9 cellular contexts compared by ENCODE assay signal in genomic region chr22:36365020-36365411, GRCh38. TPM values are rescaled to one million over a fixed set of nuclear protein-coding genes. Genes with fewer than 3 reads are reported as not detected.
DNase-seq lines count a peak whose midpoint lies in the region; ATAC-seq and TF ChIP-seq lines count a peak whose summit lies in the region.
"Had no signal": no experiment of that assay in that cellular context is flagged by ENCODE, and none has a peak within 500 bp of the region (broad histone marks: within the 10 kb centered on the region; RNA-seq: fewer than 3 reads in every experiment).

No MANE protein-coding gene starts in this region.

- H2BK20ac ChIP-seq in IMR-90 (ENCODE audit: low read depth, low read length) = peak overlapping the region; percentile 64; the same call in 1 of the 2 replicates

- H2AFZ ChIP-seq in IMR-90 (replicated peaks; ENCODE audit: low read length, poor library complexity) = peak overlapping the region; percentile 38

- H3K14ac ChIP-seq in IMR-90 (replicated peaks; ENCODE audit: low read depth, low read length) = peak overlapping the region; percentile 80

- peak overlapping the region; percentile 59; the same call in 1 of the 2 replicates for H3K56ac ChIP-seq in IMR-90 (ENCODE audit: extremely low read depth, insufficient read depth, low read length)

- dilution Hi-C loops in IMR-90 (cut with HindIII; ENCODE audit: low sequenced_read_pairs, unreplicated experiment) = no loop called here

- peak overlapping the region; percentile 92 for H3K27ac ChIP-seq in IMR-90 (ENCODE audit: insufficient read depth, low read length)
- H3K27ac ChIP-seq in effector memory CD4-positive, alpha-beta T cell (ENCODE audit: insufficient read depth, low read length, poor library complexity, severe bottlenecking) = peak overlapping the region; percentile 91
- H3K27ac ChIP-seq: HL-60 had no signal

- peak overlapping the region; percentile 7 for H3K4me2 ChIP-seq in IMR-90 (ENCODE audit: low read depth, low read length)

- H2BK15ac ChIP-seq in IMR-90 (ENCODE audit: low read depth, low read length) = no peak overlapping the region; the same call in 2 of the 3 replicates

- 0% methylated on average over 1 of the region's 9 CpGs; no CpG with 5 or more reads in 1 of the 2 experiments for WGBS in IMR-90 (ENCODE audit: extremely low coverage in 2 of 2, insufficient read length in 1 of 2), 2 experiments

- H4K8ac ChIP-seq in IMR-90 (ENCODE audit: low read depth in 2 of 2, low read length in 2 of 2) = peak overlapping the region in 1 of 2 experiments; percentile 76; a peak in 3 of 4 replicates

- peak overlapping the region; percentile 85 for H3K27ac Mint-ChIP-seq in activated CD4-positive, alpha-beta memory T cell treated with anti-CD3 and anti-CD28 coated beads, Interleukin-2, amount 10 ng/mL, durations not matched to agents 7 days and 5 days
- no peak overlapping the region for H3K27ac Mint-ChIP-seq in neural crest cell (ENCODE audit: unreplicated experiment)

- no peaks in the 10 kb centered on the region for H3K9me3 Mint-ChIP-seq in activated CD4-positive, alpha-beta memory T cell treated with anti-CD3 and anti-CD28 coated beads, Interleukin-2, amount 10 ng/mL, durations not matched to agents 7 days and 5 days
- no peaks in the 10 kb centered on the region for H3K9me3 Mint-ChIP-seq in neural crest cell

- no peak overlapping the region; the same call in 1 of the 2 replicates for H3K18ac ChIP-seq in IMR-90 (ENCODE audit: low read depth, low read length)

- H4K20me1 ChIP-seq in IMR-90 (ENCODE audit: insufficient read depth, low read length) = peaks cover 100% of the 10 kb centered on the region

- no peaks in the 10 kb centered on the region for H3K27me3 Mint-ChIP-seq in activated CD4-positive, alpha-beta memory T cell treated with anti-CD3 and anti-CD28 coated beads, Interleukin-2, amount 10 ng/mL, durations not matched to agents 7 days and 5 days
- H3K27me3 Mint-ChIP-seq in neural crest cell (ENCODE audit: low read depth) = no peaks in the 10 kb centered on the region

- in situ Hi-C loops in Caki2 (cut with HindIII; ENCODE audit: low pct_unique_long_range_greater_than_20kb, low sequenced_read_pairs) = no loop called here
- in situ Hi-C loops in IMR-90 (cut with MboI; ENCODE audit: low sequenced_read_pairs) = no loop called here

- CTCF ChIA-PET in IMR-90 (lab: Yijun Ruan, JAX) = interaction anchor here (1.1 kb wide), 1 partner anchor 106 kb away, joined by 4 read pairs; no protein-coding TSS in a partner anchor
- CTCF ChIA-PET in activated CD4-positive, alpha-beta memory T cell treated with anti-CD3 and anti-CD28 coated beads, Interleukin-2, amount 10 ng/mL, durations not matched to agents 7 days and 5 days (lab: Charles Lee) = interaction anchor here (0.6 to 2.2 kb wide), 17 partner anchors 8 to 125 kb away, joined by 3 to 31 read pairs (median 5); partner anchors contain the start of genes APOL2 and MYH9

- H4K91ac ChIP-seq in IMR-90 (ENCODE audit: insufficient read depth, low read depth, low read length) = peak overlapping the region; percentile 66

- POLR2A ChIA-PET in IMR-90 (lab: Charles Lee; ENCODE audit: unreplicated experiment) = interaction anchor here (0.8 to 1.1 kb wide), 2 partner anchors 12 to 20 kb away, joined by 3 to 5 read pairs; no protein-coding TSS in a partner anchor
- POLR2A ChIA-PET in activated CD4-positive, alpha-beta memory T cell treated with anti-CD3 and anti-CD28 coated beads, Interleukin-2, amount 10 ng/mL, durations not matched to agents 7 days and 5 days (lab: Charles Lee) = interaction anchor here (0.8 to 23.7 kb wide), 15 partner anchors 9 to 117 kb away, joined by 3 to 355 read pairs (median 6); partner anchors contain the start of gene MYH9

- peak overlapping the region; percentile 51 for H3K4me3 Mint-ChIP-seq in activated CD4-positive, alpha-beta memory T cell treated with anti-CD3 and anti-CD28 coated beads, Interleukin-2, amount 10 ng/mL, durations not matched to agents 7 days and 5 days
- peak overlapping the region; percentile 68 for H3K4me3 Mint-ChIP-seq in neural crest cell

- no peak for TF ChIP-seq CTCF in IMR-90 (conservative IDR thresholded peaks at IDR 0.05; ENCODE audit: low read depth, low read length)
- TF ChIP-seq CTCF in neural crest cell (conservative IDR thresholded peaks at IDR 0.05) = no peak

- peak overlapping the region; percentile 59; the same call in 1 of the 2 replicates for H2AK5ac ChIP-seq in IMR-90 (ENCODE audit: low read depth, low read length)

- BruUV-seq in IMR-90 (replicated peaks; lab: Mats Ljungman, UMichigan) = no TSS peak

- peaks cover 72% of the 10 kb centered on the region for H3K4me1 ChIP-seq in IMR-90 (ENCODE audit: control insufficient read depth, insufficient read depth, low read length)
- H3K4me1 ChIP-seq in effector memory CD4-positive, alpha-beta T cell (ENCODE audit: control insufficient read depth, insufficient read depth, low read length, poor library complexity, severe bottlenecking) = peaks cover 99% of the 10 kb centered on the region

- H2BK5ac ChIP-seq in IMR-90 (ENCODE audit: low read depth, low read length, poor library complexity, severe bottlenecking) = peak overlapping the region; percentile 97

- TF ChIP-seq RAD21 in IMR-90 (IDR thresholded peaks at IDR 0.05; ENCODE audit: low read length) = no peak

- peak overlapping the region; percentile 72; the same call in 1 of the 2 replicates for H2BK120ac ChIP-seq in IMR-90 (ENCODE audit: low read depth, low read length)

- ATAC-seq in IMR-90 (ENCODE audit: low read depth) = peak; percentile 42
- no peak for ATAC-seq in GM19324 (IDR thresholded peaks at IDR 0.05; ENCODE audit: low FRiP score, unreplicated experiment)

- H3K9me3 ChIP-seq in IMR-90 (ENCODE audit: control insufficient read depth, insufficient read depth, low read length) = no peaks in the 10 kb centered on the region
- H3K9me3 ChIP-seq in effector memory CD4-positive, alpha-beta T cell (ENCODE audit: control insufficient read depth, low read length) = no peaks in the 10 kb centered on the region

- peaks cover 97% of the 10 kb centered on the region for H3K4me1 Mint-ChIP-seq in activated CD4-positive, alpha-beta memory T cell treated with anti-CD3 and anti-CD28 coated beads, Interleukin-2, amount 10 ng/mL, durations not matched to agents 7 days and 5 days
- H3K4me1 Mint-ChIP-seq in neural crest cell = peaks cover 68% of the 10 kb centered on the region

- TF ChIP-seq POLR2A in IMR-90 (IDR thresholded peaks at IDR 0.05; ENCODE audit: low read depth, low read length) = peak; percentile 63; the same call in 1 of the 2 replicates

- H3K9ac ChIP-seq in IMR-90 (ENCODE audit: low read depth, low read length) = peak overlapping the region; percentile 36; the same call in 1 of the 2 replicates

- H2AK9ac ChIP-seq in IMR-90 (replicated peaks; ENCODE audit: low read depth, low read length, poor library complexity) = peak overlapping the region; percentile 58

- H3K4me3 ChIP-seq in IMR-90 (ENCODE audit: insufficient read depth, low read depth, low read length) = no peak overlapping the region
- H3K4me3 ChIP-seq in effector memory CD4-positive, alpha-beta T cell (ENCODE audit: insufficient read depth, low read depth, low read length, poor library complexity, severe bottlenecking) = no peak overlapping the region

- H3K9me1 ChIP-seq in IMR-90 (ENCODE audit: insufficient read depth, low read length) = peaks cover 66% of the 10 kb centered on the region

- peaks cover 65% of the 10 kb centered on the region for H3K36me3 Mint-ChIP-seq in activated CD4-positive, alpha-beta memory T cell treated with anti-CD3 and anti-CD28 coated beads, Interleukin-2, amount 10 ng/mL, durations not matched to agents 7 days and 5 days (ENCODE audit: low read depth)
- H3K36me3 Mint-ChIP-seq in neural crest cell (ENCODE audit: low read depth) = no peaks in the 10 kb centered on the region

- DNase-seq in Caki2 (ENCODE audit: low read depth) (peak; percentile 79), IMR-90 (peak; percentile 99), neural crest cell (ENCODE audit: low read depth, low spot score) (no peak), stromal cell of bone marrow (ENCODE audit: low read depth) (peak; percentile 97), NCI-H1417 treated with DMSO at 0.1 percent for 48 hours (lab: John Stamatoyannopoulos, UW) (no peak)
- DNase-seq in activated CD4-positive, alpha-beta memory T cell treated with anti-CD3 and anti-CD28 coated beads, Interleukin-2, amount 10 ng/mL, durations not matched to agents 7 days and 5 days = peak; percentile 90
- peak; percentile 82 to 89 (median 85) for DNase-seq in effector memory CD4-positive, alpha-beta T cell

- peaks cover 0 to 65% of the 10 kb centered on the region in 2 experiments; a peak in 2 of 4 replicates for H3K79me1 ChIP-seq in IMR-90 (ENCODE audit: low read depth in 1 of 2, low read length in 2 of 2)

- H3K27me3 ChIP-seq in IMR-90 (ENCODE audit: control insufficient read depth, insufficient read depth, low read length) = no peaks in the 10 kb centered on the region
- no peaks in the 10 kb centered on the region for H3K27me3 ChIP-seq in effector memory CD4-positive, alpha-beta T cell (replicated peaks; ENCODE audit: control insufficient read depth, insufficient read depth, low read length, poor library complexity, severe bottlenecking)

- peak overlapping the region; percentile 96 for H3K4ac ChIP-seq in IMR-90 (ENCODE audit: low read depth, low read length)

- peaks cover 45% of the 10 kb centered on the region for H3K36me3 ChIP-seq in IMR-90 (ENCODE audit: control insufficient read depth, insufficient read depth, low read length)
- peaks cover 14% of the 10 kb centered on the region for H3K36me3 ChIP-seq in effector memory CD4-positive, alpha-beta T cell (ENCODE audit: control insufficient read depth, insufficient read depth, low read length)

- peak overlapping the region; percentile 93 for H3K23ac ChIP-seq in IMR-90 (ENCODE audit: low read depth, low read length)

- no peak overlapping the region for H4K5ac ChIP-seq in IMR-90 (ENCODE audit: low read depth, low read length)

- intact Hi-C loops in IMR-90 (cut with micrococcal nuclease) = loop anchor here (5.0 kb wide), 1 partner anchor 102 kb away; no protein-coding TSS in a partner anchor

TF ChIP-seq in IMR-90, 13 proteins besides CTCF, POLR2A, EP300 and RAD21 (continues in another document):
- TF ChIP-seq SMC3 (IDR thresholded peaks at IDR 0.05; ENCODE audit: low read depth, low read length) (no peak), FOS (IDR thresholded peaks at IDR 0.05; ENCODE audit: low read depth, low read length) (peak; percentile 91), BHLHE40 (IDR thresholded peaks at IDR 0.05; ENCODE audit: low read depth, low read length) (0 out of 2 replicates have a peak, but pooled peaks have one; percentile 27), MXI1 (IDR thresholded peaks at IDR 0.05; ENCODE audit: borderline replicate concordance, low read depth, low read length) (0 out of 2 replicates have a peak, but pooled peaks have one; percentile 12)

RNA-seq across cellular contexts. Expression of gene MYH9, which starts 22.8 kb away (rescaled TPM):
- 412 and 414 TPM in 2 replicates for total RNA-seq in Caki2 (2014; rRNA removed; shearing (Covaris generic); ENCODE audit: low replicate concordance)
- 554 and 783 TPM in 2 replicates for total RNA-seq in IMR-90 (2012; rRNA removed)
- 475 and 507 TPM in 2 replicates for polyA plus RNA-seq in IMR-90 (2012; rRNA removed)
- polyA plus RNA-seq in IMR-90 (2012; cell fraction: cytosol; rRNA removed) = 197 and 382 TPM in 2 replicates
- 449 and 493 TPM in 2 replicates for polyA plus RNA-seq in IMR-90 (2012; cell fraction: nucleus; rRNA removed; ENCODE audit: low replicate concordance)
- 100 to 1,000 TPM; 840 to 865 TPM for total RNA-seq in activated CD4-positive, alpha-beta memory T cell treated with anti-CD3 and anti-CD28 coated beads, Interleukin-2, amount 10 ng/mL, durations not matched to agents 7 days and 5 days
- 160 and 171 TPM in 2 replicates for total RNA-seq in neural crest cell

Comparison
In these comparisons a context has a peak if more than half of its experiments do, and no peak if none do; other contexts are left out.
1. DNase-seq: peak in Caki2 (single experiment), IMR-90 (single experiment), activated CD4-positive, alpha-beta memory T cell treated with anti-CD3 and anti-CD28 coated beads, Interleukin-2, amount 10 ng/mL, durations not matched to agents 7 days and 5 days (single experiment), effector memory CD4-positive, alpha-beta T cell (3 of 3) and stromal cell of bone marrow (single experiment); none in neural crest cell (single experiment) and NCI-H1417 treated with DMSO at 0.1 percent for 48 hours (single experiment).